ENCODE assay signal across 9 cellular contexts in the genomic region with DNA sequence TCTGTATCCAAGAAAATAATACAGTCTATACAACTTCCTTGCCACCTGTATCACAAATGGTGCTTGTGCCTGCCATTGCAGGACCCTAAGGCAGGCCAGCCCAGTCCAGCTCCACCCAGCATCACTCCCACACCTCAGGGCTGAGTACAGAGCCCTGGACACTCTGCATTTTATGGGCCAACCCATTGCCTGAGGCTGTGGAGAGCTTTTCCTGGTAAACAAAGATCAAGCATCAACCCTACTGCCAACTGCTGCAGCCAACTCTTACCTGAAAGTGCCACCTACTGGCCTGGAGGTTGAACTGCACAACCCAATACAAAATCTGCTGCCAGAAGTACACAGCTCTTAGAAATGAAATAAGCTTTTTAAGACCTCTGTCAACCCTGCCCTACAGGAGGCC.
A peak's percentile ranks its signal among the peaks of the same experiment; 100 is the strongest.
DNase-seq lines count a peak whose midpoint lies in the region; ATAC-seq and TF ChIP-seq lines count a peak whose summit lies in the region.
"Had no signal": no experiment of that assay in that cellular context is flagged by ENCODE, and none has a peak within 500 bp of the region (broad histone marks: within the 10 kb centered on the region; RNA-seq: fewer than 3 reads in every experiment).

No MANE protein-coding gene starts in this region.

- H3K4me2 ChIP-seq in osteoblast (ENCODE audit: insufficient read depth, low read length), result no peak overlapping the region

- no peak overlapping the region for H2AFZ ChIP-seq in osteoblast (ENCODE audit: low read length)

- no peaks in the 10 kb centered on the region for H3K9me3 ChIP-seq in osteoblast (ENCODE audit: low read depth, low read length)

- H3K4me3 ChIP-seq in brain microvascular endothelial cell (ENCODE audit: low read depth, low read length) (no peak overlapping the region), osteoblast (ENCODE audit: insufficient read depth, low read length) (no peak overlapping the region)

- H3K79me2 ChIP-seq in osteoblast (ENCODE audit: insufficient read depth, low read length), result no peaks in the 10 kb centered on the region

- DNase-seq in DMS53 (lab: John Stamatoyannopoulos, UW), result peak; percentile 33
- DNase-seq in DMS53 treated with DMSO at 0.1 percent for 48 hours (lab: John Stamatoyannopoulos, UW; ENCODE audit: unreplicated experiment), result no peak
- no peak for DNase-seq in brain microvascular endothelial cell
- no peak for DNase-seq in osteoblast (ENCODE audit: insufficient read length, low spot score, missing footprints)
- DNase-seq in GM19240 (ENCODE audit: insufficient read length, low spot score), result no peak
- DNase-seq in DMS153 treated with DMSO at 0.1 percent for 48 hours (lab: John Stamatoyannopoulos, UW; ENCODE audit: unreplicated experiment), result no peak
- DNase-seq in NCI-H226, result no peak
- DNase-seq: 8988T had no signal

- no peaks in the 10 kb centered on the region for H4K20me1 ChIP-seq in osteoblast (ENCODE audit: insufficient read depth, low read length)

- no peaks in the 10 kb centered on the region for H3K4me1 ChIP-seq in osteoblast (ENCODE audit: insufficient read depth, low read length)

- in situ Hi-C loops in brain microvascular endothelial cell (cut with HindIII; ENCODE audit: low pct_ligation_motif_present, low sequenced_read_pairs), result no loop called here

- H3K27ac ChIP-seq in brain microvascular endothelial cell, result no peak overlapping the region
- no peak overlapping the region for H3K27ac ChIP-seq in osteoblast (ENCODE audit: low read depth, low read length)

- peak; percentile 80 for ATAC-seq in HG03432 (IDR thresholded peaks at IDR 0.05; ENCODE audit: unreplicated experiment)

- H3K36me3 ChIP-seq in brain microvascular endothelial cell (replicated peaks), result no peaks in the 10 kb centered on the region
- no peaks in the 10 kb centered on the region for H3K36me3 ChIP-seq in osteoblast (ENCODE audit: insufficient read depth, low read length)

- TF ChIP-seq CTCF in brain microvascular endothelial cell (IDR thresholded peaks at IDR 0.05; ENCODE audit: low read depth, low read length, missing control alignments), result peak; percentile 59
- TF ChIP-seq CTCF in osteoblast (IDR thresholded peaks at IDR 0.05; ENCODE audit: extremely low read depth, low read depth, low read length), result peak; percentile 23

- no peaks in the 10 kb centered on the region for H3K27me3 ChIP-seq in brain microvascular endothelial cell (replicated peaks)
- no peaks in the 10 kb centered on the region for H3K27me3 ChIP-seq in osteoblast (ENCODE audit: insufficient read depth, low read length)
